In the genomic region with DNA sequence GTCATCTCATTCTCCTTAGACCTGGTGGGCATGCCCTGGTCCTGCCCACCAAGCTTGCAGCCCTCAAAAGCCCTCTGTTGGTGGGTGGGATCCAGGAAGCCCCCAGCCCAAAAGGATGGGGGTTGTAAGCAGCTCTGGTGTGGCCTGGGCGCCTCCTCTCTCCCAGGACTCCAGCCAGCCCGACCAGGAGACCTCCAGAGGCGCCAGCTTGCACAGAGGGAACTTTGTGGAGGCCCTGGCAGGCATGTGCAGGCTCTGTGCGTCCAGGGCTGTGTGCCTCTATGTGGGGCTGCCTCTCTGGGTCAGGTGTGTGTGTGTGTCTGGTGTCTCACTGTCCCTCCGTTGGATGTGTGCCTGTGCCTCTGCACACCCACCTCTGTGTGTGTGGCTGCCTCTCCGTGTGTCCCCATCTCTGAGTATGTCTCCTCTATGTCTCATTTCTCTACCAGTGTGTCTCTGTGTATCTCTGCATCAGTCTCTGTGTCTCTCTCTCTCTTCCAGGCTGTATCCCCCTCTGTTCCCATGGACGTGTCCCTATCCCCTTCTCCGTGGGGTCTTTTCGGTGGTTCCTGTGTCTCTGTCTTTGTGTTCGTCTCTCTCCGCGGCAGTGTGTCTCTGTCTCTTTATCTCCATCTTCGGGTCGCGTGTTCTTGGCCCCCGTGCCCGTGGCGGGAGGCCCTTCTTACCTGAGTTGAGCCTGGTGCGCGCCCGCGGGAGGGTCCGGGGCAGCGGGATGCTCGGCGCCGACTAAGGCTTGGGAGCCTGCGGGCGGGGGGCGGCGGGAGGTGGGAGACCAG, we compare ENCODE assay signal across 8 cellular contexts. TPM values are rescaled to one million over a fixed set of nuclear protein-coding genes. Genes with fewer than 3 reads are reported as not detected.
DNase-seq lines count a peak whose midpoint lies in the region; ATAC-seq and TF ChIP-seq lines count a peak whose summit lies in the region.

No MANE protein-coding gene starts in this region.

- H4K20me1 ChIP-seq in GM23338 (replicated peaks; ENCODE audit: insufficient read depth), result no peaks in the 10 kb centered on the region

- no peaks in the 10 kb centered on the region for H3K79me2 ChIP-seq in GM23338 (replicated peaks; ENCODE audit: insufficient read depth)

- H3K4me3 ChIP-seq in GM23338 (peak overlapping the region; percentile 95), SJCRH30 (peak overlapping the region; percentile 34), fibroblast of the aortic adventitia (ENCODE audit: low read depth, low read length) (peak overlapping the region; percentile 45), psoas muscle (peak overlapping the region; percentile 60)

- H3K4me2 ChIP-seq in GM23338, result peak overlapping the region; percentile 98

- no peak overlapping the region for H3K27ac ChIP-seq in GM23338 (ENCODE audit: low read depth)
- no peak overlapping the region for H3K27ac ChIP-seq in SJCRH30
- no peak overlapping the region for H3K27ac ChIP-seq in psoas muscle

- H3K27me3 Mint-ChIP-seq in GM23338 (ENCODE audit: insufficient read depth, low read depth, poor library complexity), result peaks cover 20% of the 10 kb centered on the region

- no peak for TF ChIP-seq CTCF in GM23338 (conservative IDR thresholded peaks at IDR 0.05; ENCODE audit: low read depth in 2 of 2)
- TF ChIP-seq CTCF in fibroblast of the aortic adventitia (IDR thresholded peaks at IDR 0.05; ENCODE audit: insufficient read depth, low read length), result no peak
- no peak for TF ChIP-seq CTCF in psoas muscle (IDR thresholded peaks at IDR 0.05)

- ATAC-seq in GM23338 (peak; percentile 2; the same call in 2 of the 3 replicates), psoas muscle (no peak), HG02588 (IDR thresholded peaks at IDR 0.05; ENCODE audit: unreplicated experiment) (no peak), HG03439 (IDR thresholded peaks at IDR 0.05; ENCODE audit: unreplicated experiment) (no peak)

- H3K9me3 ChIP-seq in SJCRH30 (replicated peaks) (no peaks in the 10 kb centered on the region), psoas muscle (no peaks in the 10 kb centered on the region)

- H3K36me3 ChIP-seq in GM23338 (ENCODE audit: insufficient read depth), result no peaks in the 10 kb centered on the region
- no peaks in the 10 kb centered on the region for H3K36me3 ChIP-seq in SJCRH30
- no peaks in the 10 kb centered on the region for H3K36me3 ChIP-seq in psoas muscle (ENCODE audit: insufficient read depth in 1 of 2, low read depth in 1 of 2)

- peaks cover 15% of the 10 kb centered on the region for H3K4me1 Mint-ChIP-seq in GM23338

- H3K27ac Mint-ChIP-seq in GM23338, result no peak overlapping the region

- H3K36me3 Mint-ChIP-seq in GM23338 (ENCODE audit: low read depth), result no peaks in the 10 kb centered on the region; the same call in 2 of the 3 replicates

- peaks cover 4% of the 10 kb centered on the region for H3K4me1 ChIP-seq in GM23338 (ENCODE audit: insufficient read depth)
- no peaks in the 10 kb centered on the region for H3K4me1 ChIP-seq in SJCRH30
- H3K4me1 ChIP-seq in psoas muscle, result peaks cover 6% of the 10 kb centered on the region

- no peaks in the 10 kb centered on the region; the same call in 1 of the 2 replicates for H3K9me2 ChIP-seq in GM23338 (ENCODE audit: insufficient read depth)

- H3K27me3 ChIP-seq in GM23338 (ENCODE audit: insufficient read depth), result peaks cover 18% of the 10 kb centered on the region
- H3K27me3 ChIP-seq in SJCRH30, result peaks cover 6% of the 10 kb centered on the region
- peaks cover 0 to 3% (median 0%) of the 10 kb centered on the region in 3 donors for H3K27me3 ChIP-seq in psoas muscle (ENCODE audit: insufficient read depth in 3 of 3, low read length in 2 of 3)

- peak overlapping the region; percentile 100 for H2AFZ ChIP-seq in GM23338

- no peaks in the 10 kb centered on the region for H3F3A ChIP-seq in GM23338 (replicated peaks; ENCODE audit: low read depth)

- no peaks in the 10 kb centered on the region; the same call in 2 of the 3 replicates for H3K9me3 Mint-ChIP-seq in GM23338

- DNase-seq in GM23338 (ENCODE audit: low spot score), result no peak
- no peak for DNase-seq in SJCRH30
- no peak for DNase-seq in fibroblast of the aortic adventitia (ENCODE audit: low read depth)
- DNase-seq in psoas muscle, result no peak
- no peak for DNase-seq in hepatic stellate cell (ENCODE audit: low spot score)
- no peak for DNase-seq in HUDEP-2 (lab: John Stamatoyannopoulos, UW; ENCODE audit: unreplicated experiment in 76 of 76)

- WGBS in psoas muscle, 3 donors, result 17 to 29% (median 17%) methylated on average over 22 to 31 of the region's 31 CpGs

- intact Hi-C loops in psoas muscle (cut with DNase I), result no loop called here

- H3K4me3 Mint-ChIP-seq in GM23338, result peak overlapping the region; percentile 79

TF ChIP-seq in GM23338, 12 proteins besides CTCF, POLR2A, EP300 and RAD21 (continues in another document):
- TF ChIP-seq, protein P1, sequence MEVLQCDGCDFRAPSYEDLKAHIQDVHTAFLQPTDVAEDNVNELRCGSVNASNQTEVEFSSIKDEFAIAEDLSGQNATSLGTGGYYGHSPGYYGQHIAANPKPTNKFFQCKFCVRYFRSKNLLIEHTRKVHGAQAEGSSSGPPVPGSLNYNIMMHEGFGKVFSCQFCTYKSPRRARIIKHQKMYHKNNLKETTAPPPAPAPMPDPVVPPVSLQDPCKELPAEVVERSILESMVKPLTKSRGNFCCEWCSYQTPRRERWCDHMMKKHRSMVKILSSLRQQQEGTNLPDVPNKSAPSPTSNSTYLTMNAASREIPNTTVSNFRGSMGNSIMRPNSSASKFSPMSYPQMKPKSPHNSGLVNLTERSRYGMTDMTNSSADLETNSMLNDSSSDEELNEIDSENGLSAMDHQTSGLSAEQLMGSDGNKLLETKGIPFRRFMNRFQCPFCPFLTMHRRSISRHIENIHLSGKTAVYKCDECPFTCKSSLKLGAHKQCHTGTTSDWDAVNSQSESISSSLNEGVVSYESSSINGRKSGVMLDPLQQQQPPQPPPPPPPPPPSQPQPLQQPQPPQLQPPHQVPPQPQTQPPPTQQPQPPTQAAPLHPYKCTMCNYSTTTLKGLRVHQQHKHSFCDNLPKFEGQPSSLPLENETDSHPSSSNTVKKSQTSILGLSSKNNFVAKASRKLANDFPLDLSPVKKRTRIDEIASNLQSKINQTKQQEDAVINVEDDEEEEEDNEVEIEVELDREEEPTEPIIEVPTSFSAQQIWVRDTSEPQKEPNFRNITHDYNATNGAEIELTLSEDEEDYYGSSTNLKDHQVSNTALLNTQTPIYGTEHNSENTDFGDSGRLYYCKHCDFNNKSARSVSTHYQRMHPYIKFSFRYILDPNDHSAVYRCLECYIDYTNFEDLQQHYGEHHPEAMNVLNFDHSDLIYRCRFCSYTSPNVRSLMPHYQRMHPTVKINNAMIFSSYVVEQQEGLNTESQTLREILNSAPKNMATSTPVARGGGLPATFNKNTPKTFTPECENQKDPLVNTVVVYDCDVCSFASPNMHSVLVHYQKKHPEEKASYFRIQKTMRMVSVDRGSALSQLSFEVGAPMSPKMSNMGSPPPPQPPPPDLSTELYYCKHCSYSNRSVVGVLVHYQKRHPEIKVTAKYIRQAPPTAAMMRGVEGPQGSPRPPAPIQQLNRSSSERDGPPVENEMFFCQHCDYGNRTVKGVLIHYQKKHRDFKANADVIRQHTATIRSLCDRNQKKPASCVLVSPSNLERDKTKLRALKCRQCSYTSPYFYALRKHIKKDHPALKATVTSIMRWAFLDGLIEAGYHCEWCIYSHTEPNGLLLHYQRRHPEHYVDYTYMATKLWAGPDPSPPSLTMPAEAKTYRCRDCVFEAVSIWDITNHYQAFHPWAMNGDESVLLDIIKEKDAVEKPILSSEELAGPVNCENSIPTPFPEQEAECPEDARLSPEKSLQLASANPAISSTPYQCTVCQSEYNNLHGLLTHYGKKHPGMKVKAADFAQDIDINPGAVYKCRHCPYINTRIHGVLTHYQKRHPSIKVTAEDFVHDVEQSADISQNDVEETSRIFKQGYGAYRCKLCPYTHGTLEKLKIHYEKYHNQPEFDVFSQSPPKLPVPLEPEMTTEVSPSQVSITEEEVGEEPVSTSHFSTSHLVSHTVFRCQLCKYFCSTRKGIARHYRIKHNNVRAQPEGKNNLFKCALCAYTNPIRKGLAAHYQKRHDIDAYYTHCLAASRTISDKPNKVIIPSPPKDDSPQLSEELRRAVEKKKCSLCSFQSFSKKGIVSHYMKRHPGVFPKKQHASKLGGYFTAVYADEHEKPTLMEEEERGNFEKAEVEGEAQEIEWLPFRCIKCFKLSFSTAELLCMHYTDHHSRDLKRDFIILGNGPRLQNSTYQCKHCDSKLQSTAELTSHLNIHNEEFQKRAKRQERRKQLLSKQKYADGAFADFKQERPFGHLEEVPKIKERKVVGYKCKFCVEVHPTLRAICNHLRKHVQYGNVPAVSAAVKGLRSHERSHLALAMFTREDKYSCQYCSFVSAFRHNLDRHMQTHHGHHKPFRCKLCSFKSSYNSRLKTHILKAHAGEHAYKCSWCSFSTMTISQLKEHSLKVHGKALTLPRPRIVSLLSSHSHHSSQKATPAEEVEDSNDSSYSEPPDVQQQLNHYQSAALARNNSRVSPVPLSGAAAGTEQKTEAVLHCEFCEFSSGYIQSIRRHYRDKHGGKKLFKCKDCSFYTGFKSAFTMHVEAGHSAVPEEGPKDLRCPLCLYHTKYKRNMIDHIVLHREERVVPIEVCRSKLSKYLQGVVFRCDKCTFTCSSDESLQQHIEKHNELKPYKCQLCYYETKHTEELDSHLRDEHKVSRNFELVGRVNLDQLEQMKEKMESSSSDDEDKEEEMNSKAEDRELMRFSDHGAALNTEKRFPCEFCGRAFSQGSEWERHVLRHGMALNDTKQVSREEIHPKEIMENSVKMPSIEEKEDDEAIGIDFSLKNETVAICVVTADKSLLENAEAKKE (CRISPR knock-in tag; IDR thresholded peaks at IDR 0.05), result no peak
- TF ChIP-seq POLR2AphosphoS5 (IDR thresholded peaks at IDR 0.05; ENCODE audit: low read depth), result no peak
- no peak for TF ChIP-seq ZNF114 (CRISPR knock-in tag; IDR thresholded peaks at IDR 0.05)
- TF ChIP-seq NANOG (IDR thresholded peaks at IDR 0.05; ENCODE audit: borderline replicate concordance), result no peak
- TF ChIP-seq EZH2phosphoT487 (IDR thresholded peaks at IDR 0.05; ENCODE audit: unreplicated experiment), result no peak
- no peak for TF ChIP-seq ETS1 (IDR thresholded peaks at IDR 0.05)

RNA-seq across cellular contexts. Expression of gene ENHO, which starts 0.5 kb away (rescaled TPM):
- total RNA-seq in GM23338 (2014; rRNA removed; shearing (Covaris generic)), result 9.2 and 13.8 TPM in 2 replicates
- polyA plus RNA-seq in GM23338 (2016; fragmentation: Nextera tagmentation; extraction: Ambion mirVana) (17.5 and 19.7 TPM in 2 replicates), psoas muscle (1 to 10 TPM in 1 of 3 donors, under 1 TPM in 2; 0.35 to 1.2 (median 0.39) TPM)
- total RNA-seq in SJCRH30 (2014; rRNA removed; shearing (Covaris generic)), result 0.25 TPM in 1 of 2 replicates, not detected in the other
- total RNA-seq in fibroblast of the aortic adventitia (ENCODE audit: low replicate concordance) (not detected in 2 replicates), psoas muscle (under 1 TPM in 3 of 4 donors, not detected in 1; 0.20 to 0.64 (median 0.26) TPM)

Comparison
In these comparisons a context has a peak if more than half of its experiments do, and no peak if none do; other contexts are left out.
1. H3K4me3 ChIP-seq: peak in every context shown above with its lines; median percentile 95 in GM23338; 60 in psoas muscle; 45 in fibroblast of the aortic adventitia; 34 in SJCRH30.